In the genomic region with DNA sequence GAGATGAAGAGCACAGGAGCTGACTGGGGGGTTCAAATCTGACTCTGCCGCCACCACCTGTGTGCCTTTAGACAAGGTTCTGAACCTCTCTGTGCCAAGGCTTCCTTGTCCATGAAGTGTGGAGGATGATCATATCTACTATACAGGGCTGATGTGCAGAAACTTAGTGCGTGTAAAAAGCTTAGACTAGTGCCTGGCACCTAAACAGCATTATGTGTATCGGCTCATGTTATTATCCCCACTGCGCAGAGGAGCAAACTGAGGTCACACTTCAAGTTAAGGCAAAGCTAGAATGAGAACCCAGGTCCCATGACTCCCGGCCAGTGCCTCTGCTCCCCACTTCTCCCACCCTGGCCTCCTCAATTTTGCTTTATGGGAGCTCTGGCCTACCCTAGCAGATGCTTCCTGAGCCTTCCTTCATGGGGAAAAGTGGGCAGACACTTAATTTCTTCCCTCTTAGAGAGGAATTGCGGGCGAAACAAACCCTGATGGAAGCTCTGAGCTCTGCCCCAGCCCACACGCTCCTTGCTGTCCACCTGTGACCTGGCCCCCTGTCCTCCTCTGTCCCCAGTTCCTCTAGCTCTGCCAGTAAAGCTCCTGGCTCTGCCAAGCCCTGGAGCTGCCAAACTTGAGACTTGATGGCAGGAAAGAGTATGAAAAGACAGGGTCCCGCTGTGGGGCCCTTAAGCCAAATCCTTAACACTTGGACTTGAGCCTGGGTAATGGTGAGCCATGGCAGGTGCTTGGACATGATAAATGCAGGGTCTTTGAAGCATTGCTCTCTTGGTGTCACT, we compare ENCODE assay signal across 19 cellular contexts.
DNase-seq lines count a peak whose midpoint lies in the region; ATAC-seq, FAIRE-seq and TF ChIP-seq lines count a peak whose summit lies in the region.
"Had no signal": no experiment of that assay in that cellular context is flagged by ENCODE, and none has a peak within 500 bp of the region (broad histone marks: within the 10 kb centered on the region; RNA-seq: fewer than 3 reads in every experiment).

No MANE protein-coding gene starts in this region.

- no peak overlapping the region for H3K27ac Mint-ChIP-seq in MCF 10A (ENCODE audit: low read depth, unreplicated experiment)
- H3K27ac Mint-ChIP-seq: CD8-positive, alpha-beta T cell; H9 had no signal

- H3K27me3 ChIP-seq in bronchial epithelial cell (ENCODE audit: control insufficient read depth, insufficient read depth, low read length) = no peaks in the 10 kb centered on the region
- H3K27me3 ChIP-seq in lower lobe of right lung (ENCODE audit: low read depth) = no peaks in the 10 kb centered on the region
- H3K27me3 ChIP-seq: BLaER1 treated with 17β-estradiol and CSF1 and Interleukin-3, amounts not matched to agents 10 nM and 100 nM had no signal

- ATAC-seq in Right ventricle myocardium superior (ENCODE audit: poor library complexity) (peak; percentile 33), lower lobe of right lung (no peak), HG02623 (IDR thresholded peaks at IDR 0.05; ENCODE audit: unreplicated experiment) (no peak)
- ATAC-seq: CD8-positive, alpha-beta T cell; GM12878 had no signal

- H3K4me3 ChIP-seq in bronchial epithelial cell (ENCODE audit: low read depth, low read length) (no peak overlapping the region), lower lobe of right lung (no peak overlapping the region)
- H3K4me3 ChIP-seq: BLaER1 treated with 17β-estradiol and CSF1 and Interleukin-3, amounts not matched to agents 10 nM and 100 nM; GM12878 had no signal

- TF ChIP-seq CTCF in bronchial epithelial cell (IDR thresholded peaks at IDR 0.05; ENCODE audit: insufficient read depth, low read length, severe bottlenecking) (no peak), lower lobe of right lung (IDR thresholded peaks at IDR 0.05) (no peak), MCF 10A (IDR thresholded peaks at IDR 0.05; ENCODE audit: unreplicated experiment) (no peak)

- no peaks in the 10 kb centered on the region for H3K36me3 Mint-ChIP-seq in MCF 10A (ENCODE audit: insufficient read depth, unreplicated experiment)
- H3K36me3 Mint-ChIP-seq: CD8-positive, alpha-beta T cell had no signal

- no peak overlapping the region for H3K4me3 Mint-ChIP-seq in MCF 10A (ENCODE audit: unreplicated experiment)
- H3K4me3 Mint-ChIP-seq: CD8-positive, alpha-beta T cell; H9 had no signal

- BruUV-seq in MCF 10A (replicated peaks; lab: Mats Ljungman, UMichigan) = no TSS peak

- H3K27me3 Mint-ChIP-seq in MCF 10A (ENCODE audit: insufficient read depth, unreplicated experiment) = peaks cover 19% of the 10 kb centered on the region

- H3K9me3 ChIP-seq in lower lobe of right lung = no peaks in the 10 kb centered on the region
- H3K9me3 ChIP-seq: BLaER1 treated with 17β-estradiol and CSF1 and Interleukin-3, amounts not matched to agents 10 nM and 100 nM had no signal

- CTCF ChIA-PET in MCF 10A (lab: Yijun Ruan, JAX) = interaction anchor here (0.6 to 0.7 kb wide), 3 partner anchors 119 to 1421 kb away, joined by 3 read pairs; no protein-coding TSS in a partner anchor

- in situ Hi-C loops in G401 (cut with HindIII; ENCODE audit: low sequenced_read_pairs) = no loop called here

- DNase-seq in Right ventricle myocardium superior (no peak), cardiac septum (ENCODE audit: low spot score) (no peak), G401 (ENCODE audit: low spot score) (peak; percentile 82), bronchial epithelial cell (ENCODE audit: low read depth) (no peak), lower lobe of right lung (peak; percentile 28), MCF 10A (ENCODE audit: unreplicated experiment) (no peak), T-helper 9 cell (no peak)
- DNase-seq: 8988T; Calu3; CD8-positive, alpha-beta T cell; DMS79 treated with DMSO at 0.1 percent for 48 hours; H9; IMR-90 had no signal

- H3K4me1 Mint-ChIP-seq in MCF 10A (ENCODE audit: insufficient read depth, unreplicated experiment) = no peaks in the 10 kb centered on the region

- intact Hi-C loops in Right ventricle myocardium superior (cut with DNase I) = no loop called here
- intact Hi-C loops in cardiac septum (cut with DNase I) = no loop called here
- intact Hi-C loops in lower lobe of right lung (cut with DNase I) = no loop called here
- intact Hi-C loops in MCF 10A (cut with micrococcal nuclease) = no loop called here

- H3K4me1 ChIP-seq in lower lobe of right lung = no peaks in the 10 kb centered on the region

- H3K36me3 ChIP-seq in bronchial epithelial cell (ENCODE audit: control insufficient read depth, insufficient read depth, low read length) = no peaks in the 10 kb centered on the region
- no peaks in the 10 kb centered on the region for H3K36me3 ChIP-seq in lower lobe of right lung
- H3K36me3 ChIP-seq: BLaER1 treated with 17β-estradiol and CSF1 and Interleukin-3, amounts not matched to agents 10 nM and 100 nM had no signal

- H3K27ac ChIP-seq in lower lobe of right lung = no peak overlapping the region
- H3K27ac ChIP-seq: BLaER1 treated with 17β-estradiol and CSF1 and Interleukin-3, amounts not matched to agents 10 nM and 100 nM; HL-60 had no signal

- H3K9me3 Mint-ChIP-seq in MCF 10A (ENCODE audit: unreplicated experiment) = no peaks in the 10 kb centered on the region
- H3K9me3 Mint-ChIP-seq: CD8-positive, alpha-beta T cell; H9 had no signal

- FAIRE-seq in bronchial epithelial cell (lab: Jason Lieb, UNC) = peak; percentile 77
- FAIRE-seq: GM12878, GM19239, H1 had no signal

- POLR2A ChIA-PET in MCF 10A (lab: Yijun Ruan, JAX) = no interaction called here

Comparison
In these comparisons a context has a peak if more than half of its experiments do, and no peak if none do; other contexts are left out.
1. DNase-seq: peak in G401 (single experiment) and lower lobe of right lung (single experiment); none in Right ventricle myocardium superior (single experiment), cardiac septum (single experiment), bronchial epithelial cell (single experiment), MCF 10A (single experiment) and T-helper 9 cell (single experiment).